In genomic region chr2:195343942-195344530, GRCh38 we compare ENCODE assay signal across 16 cellular contexts.
A peak's percentile ranks its signal among the peaks of the same experiment; 100 is the strongest.
DNase-seq lines count a peak whose midpoint lies in the region; ATAC-seq and TF ChIP-seq lines count a peak whose summit lies in the region.
"Had no signal": no experiment of that assay in that cellular context is flagged by ENCODE, and none has a peak within 500 bp of the region (broad histone marks: within the 10 kb centered on the region; RNA-seq: fewer than 3 reads in every experiment).

No MANE protein-coding gene starts in this region.

- H4K20me1 ChIP-seq in DOHH2 (ENCODE audit: control insufficient read depth, insufficient read depth, low read depth, low read length) = no peaks in the 10 kb centered on the region
- H4K20me1 ChIP-seq: BLaER1 treated with 17β-estradiol and CSF1 and Interleukin-3, amounts not matched to agents 10 nM and 100 nM had no signal

- BruUV-seq in Calu3 (replicated peaks; lab: Mats Ljungman, UMichigan) = no TSS peak

- no peaks in the 10 kb centered on the region for H3K36me3 ChIP-seq in DOHH2 (ENCODE audit: control insufficient read depth, low read length)
- H3K36me3 ChIP-seq: BLaER1 treated with 17β-estradiol and CSF1 and Interleukin-3, amounts not matched to agents 10 nM and 100 nM; cardiac muscle cell; MG63; pancreas had no signal

- no peaks in the 10 kb centered on the region for H3F3A ChIP-seq in DOHH2 (ENCODE audit: control insufficient read depth, insufficient read depth)

- DNase-seq in MV-4-11 (lab: John Stamatoyannopoulos, UW) = peak; percentile 71
- DNase-seq in fibroblast of mammary gland (ENCODE audit: low read depth) = peak; percentile 13
- no peak for DNase-seq in Calu3
- DNase-seq in stimulated activated naive CD4-positive, alpha-beta T cell (lab: John Stamatoyannopoulos, UW) = no peak
- no peak for DNase-seq in NCI-H2196 treated with DMSO at 0.1 percent for 48 hours (lab: John Stamatoyannopoulos, UW; ENCODE audit: unreplicated experiment)
- DNase-seq: MG63, NCI-H510A, pancreas had no signal

- no peaks in the 10 kb centered on the region for H3K79me2 ChIP-seq in DOHH2 (ENCODE audit: control insufficient read depth, low read length)

- ATAC-seq in GM21515 (IDR thresholded peaks at IDR 0.05; ENCODE audit: unreplicated experiment) (peak; percentile 67), HG02884 (IDR thresholded peaks at IDR 0.05; ENCODE audit: unreplicated experiment) (no peak)
- ATAC-seq: pancreas, WTC11 had no signal

- H3K27ac ChIP-seq in DOHH2 (ENCODE audit: low read depth, low read length) = no peak overlapping the region
- H3K27ac ChIP-seq: BLaER1 treated with 17β-estradiol and CSF1 and Interleukin-3, amounts not matched to agents 10 nM and 100 nM; cardiac muscle cell; epithelial cell of prostate; pancreas had no signal

- TF ChIP-seq CTCF in DOHH2 (IDR thresholded peaks at IDR 0.05; ENCODE audit: low read depth, low read length, poor library complexity, severe bottlenecking) (no peak), fibroblast of mammary gland (conservative IDR thresholded peaks at IDR 0.05; ENCODE audit: control insufficient read depth, insufficient read depth, low read depth, low read length) (no peak), Calu3 (IDR thresholded peaks at IDR 0.05; ENCODE audit: unreplicated experiment) (no peak)

- intact Hi-C loops in Calu3 (cut with micrococcal nuclease; ENCODE audit: unreplicated experiment) = no loop called here

- H3K4me1 ChIP-seq in DOHH2 (ENCODE audit: control insufficient read depth, low read length) = peaks cover 34% of the 10 kb centered on the region
- H3K4me1 ChIP-seq: pancreas had no signal

- H3K9me3 ChIP-seq in DOHH2 (ENCODE audit: control insufficient read depth, insufficient read depth, low read length) = peaks cover 6% of the 10 kb centered on the region; the same call in 1 of the 2 replicates
- H3K9me3 ChIP-seq: MG63, pancreas had no signal

- no peaks in the 10 kb centered on the region for H3K27me3 ChIP-seq in DOHH2 (ENCODE audit: control insufficient read depth, low read length)
- H3K27me3 ChIP-seq: BLaER1 treated with 17β-estradiol and CSF1 and Interleukin-3, amounts not matched to agents 10 nM and 100 nM; cardiac muscle cell; MG63; pancreas had no signal

- H3K4me2 ChIP-seq in DOHH2 (ENCODE audit: low read length) = peak overlapping the region; percentile 43
- H3K4me2 ChIP-seq: BLaER1 treated with 17β-estradiol and CSF1 and Interleukin-3, amounts not matched to agents 10 nM and 100 nM had no signal

- CTCF ChIA-PET in Calu3 (lab: Charles Lee) = no interaction called here

- no peak overlapping the region for H3K4me3 Mint-ChIP-seq in Calu3 (ENCODE audit: low read depth, unreplicated experiment)
- H3K4me3 Mint-ChIP-seq: stimulated activated memory B cell treated with anti-CD40 and anti-IgM and Interleukin-4, amounts not matched to agents 10 μg/mL and 1 μg/mL and 100 μg/mL, for 72 hours; WTC11 had no signal

- H3K9me2 ChIP-seq in DOHH2 (replicated peaks; ENCODE audit: control insufficient read depth, low read length) = no peaks in the 10 kb centered on the region

- peaks cover 3% of the 10 kb centered on the region for H3K9me3 Mint-ChIP-seq in Calu3 (ENCODE audit: low read depth, unreplicated experiment)
- H3K9me3 Mint-ChIP-seq: stimulated activated memory B cell treated with anti-CD40 and anti-IgM and Interleukin-4, amounts not matched to agents 10 μg/mL and 1 μg/mL and 100 μg/mL, for 72 hours; WTC11 had no signal

- H3K27ac Mint-ChIP-seq in Calu3 (ENCODE audit: unreplicated experiment) = no peak overlapping the region
- H3K27ac Mint-ChIP-seq: stimulated activated memory B cell treated with anti-CD40 and anti-IgM and Interleukin-4, amounts not matched to agents 10 μg/mL and 1 μg/mL and 100 μg/mL, for 72 hours; WTC11 had no signal

- no peaks in the 10 kb centered on the region for H3K27me3 Mint-ChIP-seq in Calu3 (ENCODE audit: unreplicated experiment)
- H3K27me3 Mint-ChIP-seq: stimulated activated memory B cell treated with anti-CD40 and anti-IgM and Interleukin-4, amounts not matched to agents 10 μg/mL and 1 μg/mL and 100 μg/mL, for 72 hours had no signal

- H3K4me1 Mint-ChIP-seq in Calu3 (ENCODE audit: low read depth, unreplicated experiment) = peaks cover 8% of the 10 kb centered on the region

- no peaks in the 10 kb centered on the region for H3K36me3 Mint-ChIP-seq in Calu3 (ENCODE audit: insufficient read depth, unreplicated experiment)
- H3K36me3 Mint-ChIP-seq: stimulated activated memory B cell treated with anti-CD40 and anti-IgM and Interleukin-4, amounts not matched to agents 10 μg/mL and 1 μg/mL and 100 μg/mL, for 72 hours; WTC11 had no signal

- H3K4me3 ChIP-seq in DOHH2 (ENCODE audit: low read length) = peak overlapping the region; percentile 18
- H3K4me3 ChIP-seq in fibroblast of mammary gland (ENCODE audit: control insufficient read depth, low read depth, low read length) = no peak overlapping the region
- H3K4me3 ChIP-seq: BLaER1 treated with 17β-estradiol and CSF1 and Interleukin-3, amounts not matched to agents 10 nM and 100 nM; cardiac muscle cell; MG63; pancreas had no signal

Comparison
In these comparisons a context has a peak if more than half of its experiments do, and no peak if none do; other contexts are left out.
1. DNase-seq: peak in MV-4-11 (single experiment) and fibroblast of mammary gland (single experiment); none in Calu3 (single experiment), stimulated activated naive CD4-positive, alpha-beta T cell (0 of 6) and NCI-H2196 treated with DMSO at 0.1 percent for 48 hours (single experiment).